Comparison of ENCODE assay signal across 15 cellular contexts in the genomic region with DNA sequence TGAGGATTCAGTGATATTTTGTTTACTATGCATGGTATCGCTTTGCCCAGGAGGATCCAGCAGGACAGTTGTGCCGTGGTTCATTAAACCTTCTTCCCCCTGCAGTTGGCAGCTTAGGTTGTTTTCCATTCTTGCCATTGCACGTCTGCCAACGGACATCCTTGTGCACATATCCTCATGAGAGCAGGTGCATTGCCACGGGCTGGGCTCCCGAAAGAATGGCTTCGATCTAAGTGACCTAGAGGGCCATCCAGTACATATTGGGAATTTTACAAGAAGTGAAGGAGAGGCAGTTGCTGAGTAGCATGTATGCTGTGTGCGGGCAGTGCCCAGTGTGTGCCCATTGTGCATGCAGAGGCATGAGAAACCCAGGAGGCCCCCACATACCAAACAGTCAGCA. TPM values are rescaled to one million over a fixed set of nuclear protein-coding genes. Genes with fewer than 3 reads are reported as not detected.
"Had no signal": no experiment of that assay in that cellular context is flagged by ENCODE, and none has a peak within 500 bp of the region (broad histone marks: within the 10 kb centered on the region; RNA-seq: fewer than 3 reads in every experiment).

No MANE protein-coding gene starts in this region.

- H3K4me3 Mint-ChIP-seq: effector memory CD8-positive, alpha-beta T cell; immature natural killer cell; natural killer cell treated with Interleukin-12 subunit alpha and Interleukin-12 subunit beta and Interleukin-15 and Interleukin-18, amount 100 ng/mL, for 72 hours; stimulated activated naive B cell treated with anti-CD40 and anti-IgM and Interleukin-4, amounts not matched to agents 10 μg/mL and 1 μg/mL and 100 μg/mL, for 72 hours had no signal

- DNase-seq: activated CD4-positive, alpha-beta T cell treated with anti-CD3 and anti-CD28 coated beads, Interleukin-2, amount 50 U/mL, for 4 hours; activated CD4-positive, CD25-positive, alpha-beta regulatory T cell treated with anti-CD3 and anti-CD28 coated beads, Interleukin-2, amount 50 U/mL, for 72 hours; activated T-cell treated with anti-CD3 and anti-CD28 coated beads, Interleukin-2, amount 50 U/mL, for 1 hour; central memory CD4-positive, alpha-beta T cell; cortex of kidney; effector memory CD8-positive, alpha-beta T cell; immature natural killer cell; mammary epithelial cell; mucosa of descending colon; ovary; stimulated activated naive B cell treated with anti-CD40 and anti-IgM and Interleukin-4, amounts not matched to agents 10 μg/mL and 1 μg/mL and 100 μg/mL, for 72 hours; substantia nigra; SW 1271; trophoblast cell had no signal

- H3K9me3 Mint-ChIP-seq: effector memory CD8-positive, alpha-beta T cell; immature natural killer cell; natural killer cell treated with Interleukin-12 subunit alpha and Interleukin-12 subunit beta and Interleukin-15 and Interleukin-18, amount 100 ng/mL, for 72 hours; stimulated activated naive B cell treated with anti-CD40 and anti-IgM and Interleukin-4, amounts not matched to agents 10 μg/mL and 1 μg/mL and 100 μg/mL, for 72 hours had no signal

- H3K9me3 ChIP-seq: mucosa of descending colon, ovary had no signal

- H3K27ac Mint-ChIP-seq: effector memory CD8-positive, alpha-beta T cell; immature natural killer cell; natural killer cell treated with Interleukin-12 subunit alpha and Interleukin-12 subunit beta and Interleukin-15 and Interleukin-18, amount 100 ng/mL, for 72 hours; stimulated activated naive B cell treated with anti-CD40 and anti-IgM and Interleukin-4, amounts not matched to agents 10 μg/mL and 1 μg/mL and 100 μg/mL, for 72 hours had no signal

- H3K4me1 Mint-ChIP-seq: immature natural killer cell had no signal

- H3K27ac ChIP-seq: ovary had no signal

- H3K4me3 ChIP-seq: mucosa of descending colon, ovary had no signal

- H3K36me3 ChIP-seq: ovary had no signal

- H3K27me3 ChIP-seq: ovary had no signal

- ATAC-seq: effector memory CD8-positive, alpha-beta T cell; mucosa of descending colon; natural killer cell treated with Interleukin-12 subunit alpha and Interleukin-12 subunit beta and Interleukin-15 and Interleukin-18, amount 100 ng/mL, for 72 hours; stimulated activated naive B cell treated with anti-CD40 and anti-IgM and Interleukin-4, amounts not matched to agents 10 μg/mL and 1 μg/mL and 100 μg/mL, for 72 hours had no signal

- H3K36me3 Mint-ChIP-seq: immature natural killer cell; natural killer cell treated with Interleukin-12 subunit alpha and Interleukin-12 subunit beta and Interleukin-15 and Interleukin-18, amount 100 ng/mL, for 72 hours; stimulated activated naive B cell treated with anti-CD40 and anti-IgM and Interleukin-4, amounts not matched to agents 10 μg/mL and 1 μg/mL and 100 μg/mL, for 72 hours had no signal

RNA-seq across cellular contexts. Expression of gene HRH2, which starts 22.1 kb away (rescaled TPM):
- total RNA-seq: mammary epithelial cell had no signal
